2 cellular contexts compared by ENCODE assay signal in genomic region chr10:124262249-124262865, GRCh38.
TF ChIP-seq lines count a peak whose summit lies in the region.

No MANE protein-coding gene starts in this region.

TF ChIP-seq in HCT116, 20 proteins besides CTCF, POLR2A, EP300 and RAD21 (continued from another document):
- TF ChIP-seq YY1 (IDR thresholded peaks at IDR 0.05; ENCODE audit: extremely low read depth, insufficient replicate concordance, low read depth, low read length), result no peak

TF ChIP-seq in HepG2, 621 proteins besides CTCF, POLR2A, EP300 and RAD21 (continued from another document):
- TF ChIP-seq NPAS2 (CRISPR knock-in tag; IDR thresholded peaks at IDR 0.05; ENCODE audit: borderline replicate concordance) (no peak), HMGXB4 (CRISPR knock-in tag; IDR thresholded peaks at IDR 0.05; ENCODE audit: borderline replicate concordance in 1 of 2, low read depth in 1 of 2) (no peak), MAFG (CRISPR knock-in tag; IDR thresholded peaks at IDR 0.05) (no peak), MLXIP (CRISPR knock-in tag; IDR thresholded peaks at IDR 0.05; ENCODE audit: borderline replicate concordance) (no peak), LBX2 (CRISPR knock-in tag; IDR thresholded peaks at IDR 0.05; ENCODE audit: borderline replicate concordance) (no peak), SUZ12 (IDR thresholded peaks at IDR 0.05; ENCODE audit: low read depth, low read length) (no peak), HOXA9 (CRISPR knock-in tag; IDR thresholded peaks at IDR 0.05; ENCODE audit: borderline replicate concordance) (no peak), ZBTB3 (CRISPR knock-in tag; IDR thresholded peaks at IDR 0.05; ENCODE audit: borderline replicate concordance, low read depth) (no peak), ZNF10 (CRISPR knock-in tag; IDR thresholded peaks at IDR 0.05; ENCODE audit: borderline replicate concordance, low read depth) (no peak), STAT5B (CRISPR knock-in tag; IDR thresholded peaks at IDR 0.05) (no peak), ZNF660 (CRISPR knock-in tag; IDR thresholded peaks at IDR 0.05; ENCODE audit: borderline replicate concordance, low read depth) (no peak), ZNF382 (CRISPR knock-in tag; IDR thresholded peaks at IDR 0.05; ENCODE audit: borderline replicate concordance) (no peak), PRDM4 (CRISPR knock-in tag; IDR thresholded peaks at IDR 0.05; ENCODE audit: borderline replicate concordance) (no peak), STAG1 (CRISPR knock-in tag; IDR thresholded peaks at IDR 0.05) (peak; percentile 55)
